Comparison of ENCODE assay signal across 17 cellular contexts in genomic region chr13:111634410-111634809, GRCh38.
DNase-seq lines count a peak whose midpoint lies in the region; ATAC-seq and TF ChIP-seq lines count a peak whose summit lies in the region.
"Had no signal": no experiment of that assay in that cellular context is flagged by ENCODE, and none has a peak within 500 bp of the region (broad histone marks: within the 10 kb centered on the region; RNA-seq: fewer than 3 reads in every experiment).

No MANE protein-coding gene starts in this region.

- H3K27me3 ChIP-seq in iPS-20b (ENCODE audit: insufficient read depth, low read length) (peaks cover 7% of the 10 kb centered on the region; the same call in 1 of the 2 replicates), aorta (ENCODE audit: control insufficient read depth in 1 of 2, insufficient read depth in 2 of 2, low read length in 1 of 2) (no peaks in the 10 kb centered on the region), mesendoderm (ENCODE audit: insufficient read depth, low read length, poor library complexity) (no peaks in the 10 kb centered on the region)

- no peak overlapping the region for H3K56ac ChIP-seq in mesendoderm (ENCODE audit: low read length)

- peaks cover 56% of the 10 kb centered on the region for H3K4me1 Mint-ChIP-seq in WTC11
- H3K4me1 Mint-ChIP-seq: CD14-positive monocyte; CD4-positive, alpha-beta memory T cell had no signal

- peaks cover 7% of the 10 kb centered on the region for H3K27me3 Mint-ChIP-seq in WTC11 (ENCODE audit: low read depth)
- H3K27me3 Mint-ChIP-seq: CD4-positive, alpha-beta memory T cell had no signal

- peak overlapping the region; percentile 29; the same call in 1 of the 2 replicates for H3K4me3 ChIP-seq in iPS-20b (ENCODE audit: low read length)
- no peak overlapping the region for H3K4me3 ChIP-seq in aorta (ENCODE audit: low read length in 2 of 2)
- H3K4me3 ChIP-seq in mesendoderm (ENCODE audit: low read length), result no peak overlapping the region
- H3K4me3 ChIP-seq: A549 had no signal

- ATAC-seq in WTC11 (no peak), aorta (ENCODE audit: low FRiP score) (no peak)
- ATAC-seq: A549 had no signal

- no peak overlapping the region for H4K5ac ChIP-seq in mesendoderm (ENCODE audit: low read length)

- intact Hi-C loops in aorta (cut with DNase I), result no loop called here

- no peaks in the 10 kb centered on the region for H3K9me3 Mint-ChIP-seq in WTC11

- no peaks in the 10 kb centered on the region for H3K36me3 Mint-ChIP-seq in WTC11
- H3K36me3 Mint-ChIP-seq: CD14-positive monocyte; CD4-positive, alpha-beta memory T cell had no signal

- CTCF ChIA-PET in WTC11 (lab: Charles Lee), result interaction anchor here (1.2 kb wide), 1 partner anchor 129 kb away, joined by 4 read pairs; no protein-coding TSS in a partner anchor

- no peak for TF ChIP-seq CTCF in WTC11 (IDR thresholded peaks at IDR 0.05)

- no peak overlapping the region for H3K4me2 ChIP-seq in mesendoderm (ENCODE audit: low read length)
- H3K4me2 ChIP-seq: A549 had no signal

- H3K79me2 ChIP-seq in mesendoderm (ENCODE audit: control insufficient read depth, insufficient read depth, low read length), result no peaks in the 10 kb centered on the region

- H3K9ac ChIP-seq in iPS-20b (ENCODE audit: low read depth, low read length) (no peak overlapping the region), mesendoderm (ENCODE audit: low read length) (no peak overlapping the region)

- H3K36me3 ChIP-seq in iPS-20b (ENCODE audit: insufficient read depth, low read depth, low read length) (no peaks in the 10 kb centered on the region), aorta (ENCODE audit: control insufficient read depth in 1 of 2, insufficient read depth in 2 of 2, low read length in 1 of 2) (no peaks in the 10 kb centered on the region), mesendoderm (ENCODE audit: control insufficient read depth, insufficient read depth, low read length) (no peaks in the 10 kb centered on the region)

- H4K8ac ChIP-seq in mesendoderm (ENCODE audit: low read depth, low read length), result no peak overlapping the region

- H2BK15ac ChIP-seq in mesendoderm (replicated peaks; ENCODE audit: low read depth), result no peak overlapping the region

- H3K27ac ChIP-seq in iPS-20b (ENCODE audit: low read length) (no peak overlapping the region), aorta (ENCODE audit: low read depth in 1 of 2, low read length in 2 of 2) (no peak overlapping the region), mesendoderm (ENCODE audit: low read depth, low read length) (no peak overlapping the region)
- H3K27ac ChIP-seq: 22Rv1, A549 had no signal

- H3K27ac Mint-ChIP-seq in WTC11, result 0 out of 2 replicates have a peak overlapping the region, but pooled peaks have one; percentile 7
- H3K27ac Mint-ChIP-seq: CD14-positive monocyte; CD4-positive, alpha-beta memory T cell had no signal

- H3K4me1 ChIP-seq in iPS-20b (ENCODE audit: insufficient read depth, low read length) (peaks cover 24% of the 10 kb centered on the region; the same call in 1 of the 2 replicates), aorta (ENCODE audit: control insufficient read depth in 1 of 2, insufficient read depth in 2 of 2, low read length in 2 of 2) (no peaks in the 10 kb centered on the region), mesendoderm (ENCODE audit: control insufficient read depth, low read depth, low read length) (no peaks in the 10 kb centered on the region)
- H3K4me1 ChIP-seq: A549 had no signal

- 71 to 76% methylated on average over 8 of the region's 8 CpGs for WGBS in aorta, 2 donors
- WGBS in mesendoderm (ENCODE audit: extremely low coverage, insufficient coverage, low lambda C conversion rate), result no CpG with 5 or more reads among the region's 8 CpGs

- no peak overlapping the region for H2BK5ac ChIP-seq in mesendoderm (ENCODE audit: low read length)

- H3K9me3 ChIP-seq in iPS-20b (ENCODE audit: insufficient read depth, low read depth, low read length) (no peaks in the 10 kb centered on the region), aorta (ENCODE audit: control insufficient read depth, low read length) (no peaks in the 10 kb centered on the region)
- H3K9me3 ChIP-seq: A549 had no signal

- POLR2A ChIA-PET in WTC11 (lab: Charles Lee), result no interaction called here

- no peak overlapping the region for H2AK5ac ChIP-seq in mesendoderm (ENCODE audit: low read length)

- H3K79me1 ChIP-seq in mesendoderm (ENCODE audit: low read length), result no peaks in the 10 kb centered on the region

- H2BK120ac ChIP-seq in mesendoderm (ENCODE audit: low read depth, low read length), result no peak overlapping the region

- H3K23ac ChIP-seq in mesendoderm (ENCODE audit: low read length), result no peak overlapping the region

- no peak overlapping the region for H3K4ac ChIP-seq in mesendoderm (ENCODE audit: low read depth, low read length)

- H3K18ac ChIP-seq in mesendoderm (ENCODE audit: low read length), result no peak overlapping the region

- H3K4me3 Mint-ChIP-seq in WTC11, result no peak overlapping the region
- H3K4me3 Mint-ChIP-seq: CD14-positive monocyte; CD4-positive, alpha-beta memory T cell had no signal

- DNase-seq in NCI-H748 (lab: John Stamatoyannopoulos, UW; ENCODE audit: unreplicated experiment) (peak; percentile 51), NCI-H748 treated with DMSO at 0.1 percent for 48 hours (lab: John Stamatoyannopoulos, UW) (no peak), WTC11 (ENCODE audit: low spot score) (no peak), aorta (no peak), mesendoderm (no peak)
- DNase-seq in activated CD8-positive, alpha-beta memory T cell treated with anti-CD3 and anti-CD28 coated beads for 24 hours, result no peak
- DNase-seq: AML-193; Calu3; CD4-positive, alpha-beta memory T cell; DMS79 treated with DMSO at 0.1 percent for 48 hours; GF-D8; HCEC 1CT; KG1 had no signal

TF ChIP-seq in WTC11, 78 proteins besides CTCF, POLR2A, EP300 and RAD21:
- TF ChIP-seq STAT6 (CRISPR knock-in tag; conservative IDR thresholded peaks at IDR 0.05; ENCODE audit: low read depth), result no peak
